In the genomic region with DNA sequence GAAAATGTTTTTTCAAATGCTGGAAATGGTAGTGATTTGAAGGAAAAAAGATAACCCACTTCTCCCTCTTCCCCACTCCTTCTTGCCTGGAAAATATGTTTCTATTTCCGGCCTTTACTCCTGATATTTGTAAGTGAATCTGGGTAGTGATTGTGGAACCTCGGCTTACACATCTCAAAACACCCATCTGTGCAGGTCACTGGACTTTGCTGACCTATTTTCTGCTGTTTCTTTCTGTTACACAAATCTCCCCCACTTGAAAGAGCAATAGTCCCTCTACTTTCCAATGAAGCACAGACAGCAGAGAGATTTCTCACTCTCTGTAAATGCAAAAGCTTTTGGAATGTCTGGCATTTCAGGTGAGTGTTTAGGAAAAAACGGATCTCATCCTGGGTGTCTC, we compare ENCODE assay signal across 26 cellular contexts.
DNase-seq lines count a peak whose midpoint lies in the region; ATAC-seq, FAIRE-seq and TF ChIP-seq lines count a peak whose summit lies in the region.
"Had no signal": no experiment of that assay in that cellular context is flagged by ENCODE, and none has a peak within 500 bp of the region (broad histone marks: within the 10 kb centered on the region; RNA-seq: fewer than 3 reads in every experiment).

No MANE protein-coding gene starts in this region.

- 42% methylated on average over 3 of the region's 3 CpGs for WGBS in liver
- 91% methylated on average over 3 of the region's 3 CpGs for WGBS in HepG2 (ENCODE audit: low lambda C conversion rate)
- 60 to 86% methylated on average over 1 to 3 of the region's 3 CpGs for WGBS in endodermal cell (ENCODE audit: insufficient coverage in 1 of 2, insufficient read length in 1 of 2), 2 experiments
- 60 to 72% methylated on average over 3 of the region's 3 CpGs for WGBS in testis, 2 donors

- no peak for DNase-seq in HepG2 (ENCODE audit: low spot score)
- DNase-seq in endodermal cell, result no peak
- DNase-seq in testis, result no peak
- DNase-seq in activated naive CD4-positive, alpha-beta T cell treated with anti-CD3 and anti-CD28 coated beads, Interleukin-2, amount 50 U/mL, for 72 hours (ENCODE audit: low spot score in 2 of 2), result no peak
- no peak for DNase-seq in NCI-H128 (lab: John Stamatoyannopoulos, UW; ENCODE audit: unreplicated experiment)
- DNase-seq: activated naive CD4-positive, alpha-beta T cell; caudate nucleus; dermis blood vessel endothelial cell; DMS 273 treated with DMSO at 0.1 percent for 48 hours; KG1; MM.1S; NCI-H2171; NCI-H526; stimulated activated CD4-positive, alpha-beta T cell treated with anti-CD3 and anti-CD28 coated beads, Interleukin-15, amount 100 ng/mL, for 24 hours; transverse colon had no signal

- H3K4me1 ChIP-seq in liver (ENCODE audit: control insufficient read depth in 4 of 4, insufficient read depth in 4 of 4, low read length in 3 of 4), result peaks cover 0 to 25% (median 12%) of the 10 kb centered on the region in 4 donors
- 0 out of 2 replicates have a peak, but pooled peaks cover 7% of the 10 kb centered on the region for H3K4me1 ChIP-seq in HepG2 (ENCODE audit: insufficient read depth, low read length)
- peaks cover 54% of the 10 kb centered on the region for H3K4me1 ChIP-seq in HUES48 (ENCODE audit: control insufficient read depth, insufficient read depth, low read length)
- H3K4me1 ChIP-seq in endodermal cell (ENCODE audit: control insufficient read depth, insufficient read depth, low read length), result no peaks in the 10 kb centered on the region
- H3K4me1 ChIP-seq in testis, result peaks cover 54% of the 10 kb centered on the region
- H3K4me1 ChIP-seq: ascending aorta had no signal

- H3K9me3 ChIP-seq in liver (ENCODE audit: control insufficient read depth in 4 of 4, low read length in 3 of 4), result no peaks in the 10 kb centered on the region
- no peaks in the 10 kb centered on the region for H3K9me3 ChIP-seq in HepG2 (ENCODE audit: low read length)
- no peaks in the 10 kb centered on the region for H3K9me3 ChIP-seq in HUES48 (ENCODE audit: control insufficient read depth, insufficient read depth, low read length)
- H3K9me3 ChIP-seq in endodermal cell (ENCODE audit: control insufficient read depth, low read length), result peaks cover 6% of the 10 kb centered on the region
- no peaks in the 10 kb centered on the region for H3K9me3 ChIP-seq in testis
- H3K9me3 ChIP-seq: ascending aorta, transverse colon had no signal

- H3K27ac ChIP-seq in liver (ENCODE audit: low read depth in 1 of 2, low read length in 2 of 2), result peak overlapping the region in 1 of 2 donors; percentile 2
- no peak overlapping the region for H3K27ac ChIP-seq in HepG2 (ENCODE audit: extremely low read length, insufficient read depth, low read length)
- peak overlapping the region; percentile 6 for H3K27ac ChIP-seq in HUES48 (ENCODE audit: low read depth, low read length)
- H3K27ac ChIP-seq in endodermal cell (ENCODE audit: low read depth, low read length), result no peak overlapping the region
- peak overlapping the region; percentile 53 to 65 for H3K27ac ChIP-seq in testis
- H3K27ac ChIP-seq: ascending aorta, C4-2B, SK-N-MC, VCaP had no signal

- H3K36me3 Mint-ChIP-seq in endodermal cell (ENCODE audit: low read depth), result peaks cover 3% of the 10 kb centered on the region
- peaks cover 14 to 32% of the 10 kb centered on the region in 2 donors for H3K36me3 Mint-ChIP-seq in activated naive CD4-positive, alpha-beta T cell treated with anti-CD3 and anti-CD28 coated beads, Interleukin-2, amount 50 U/mL, for 72 hours

- no peak for FAIRE-seq in HepG2 (lab: Jason Lieb, UNC)
- FAIRE-seq: endothelial cell of umbilical vein, H1, keratinocyte had no signal

- H3K4me1 Mint-ChIP-seq in endodermal cell, result peaks cover 29% of the 10 kb centered on the region

- TF ChIP-seq CTCF in liver (IDR thresholded peaks at IDR 0.05; ENCODE audit: low read depth, low read length, missing input control) (no peak), HepG2 (CRISPR knock-in tag; IDR thresholded peaks at IDR 0.05) (no peak), endodermal cell (conservative IDR thresholded peaks at IDR 0.05) (no peak), testis (IDR thresholded peaks at IDR 0.05) (no peak)

- TF ChIP-seq EP300 in HepG2 (IDR thresholded peaks at IDR 0.05; ENCODE audit: low read depth in 2 of 2, low read length in 2 of 2) (no peak), HepG2 (CRISPR knock-in tag; IDR thresholded peaks at IDR 0.05; ENCODE audit: borderline replicate concordance) (no peak)

- H4K20me1 ChIP-seq in HepG2 (ENCODE audit: insufficient read depth, low read length), result peaks cover 59% of the 10 kb centered on the region

- POLR2A ChIA-PET in HepG2 (lab: Yijun Ruan, JAX), result no interaction called here

- no TSS peak for BruUV-seq in HepG2 (replicated peaks; lab: Mats Ljungman, UMichigan)

- H3K36me3 ChIP-seq in liver (ENCODE audit: control insufficient read depth in 4 of 4, insufficient read depth in 3 of 4, low read depth in 1 of 4, low read length in 3 of 4), result peaks cover 0 to 5% (median 0%) of the 10 kb centered on the region in 4 donors
- peaks cover 5 to 11% of the 10 kb centered on the region in 2 experiments; a peak in 3 of 5 replicates for H3K36me3 ChIP-seq in HepG2 (replicated peaks in 1 of 2; ENCODE audit: control insufficient read depth in 1 of 2, insufficient read depth in 2 of 2, low read length in 2 of 2)
- H3K36me3 ChIP-seq in HUES48 (ENCODE audit: control insufficient read depth, insufficient read depth, low read length), result no peaks in the 10 kb centered on the region
- no peaks in the 10 kb centered on the region for H3K36me3 ChIP-seq in endodermal cell (ENCODE audit: control insufficient read depth, insufficient read depth, low read length)
- H3K36me3 ChIP-seq in testis (ENCODE audit: low read depth, missing control alignments), result no peaks in the 10 kb centered on the region
- H3K36me3 ChIP-seq: ascending aorta, transverse colon had no signal

- H3K79me2 ChIP-seq in HepG2 (ENCODE audit: insufficient read depth, low read length), result peaks cover 40% of the 10 kb centered on the region

- ATAC-seq in HepG2, result no peak
- no peak for ATAC-seq in activated naive CD4-positive, alpha-beta T cell treated with anti-CD3 and anti-CD28 coated beads, Interleukin-2, amount 50 U/mL, for 72 hours

- no peak overlapping the region for H3K4me3 Mint-ChIP-seq in endodermal cell

- in situ Hi-C loops in HepG2 (cut with HindIII; ENCODE audit: extremely low pct_ligation_motif_present, low pct_unique_long_range_greater_than_20kb), result no loop called here

- no peak overlapping the region for H3K4me3 ChIP-seq in liver (ENCODE audit: low read depth in 1 of 3, low read length in 3 of 3)
- H3K4me3 ChIP-seq in HepG2 (replicated peaks in 1 of 3; ENCODE audit: insufficient read depth in 1 of 3, low read depth in 2 of 3, low read length in 3 of 3), result no peak overlapping the region
- no peak overlapping the region for H3K4me3 ChIP-seq in HUES48 (ENCODE audit: low read depth, low read length)
- no peak overlapping the region for H3K4me3 ChIP-seq in endodermal cell (ENCODE audit: low read length)
- H3K4me3 ChIP-seq in testis, result no peak overlapping the region
- H3K4me3 ChIP-seq: ascending aorta, lung, SK-N-MC, transverse colon had no signal

- intact Hi-C loops in HepG2 (cut with micrococcal nuclease; ENCODE audit: unreplicated experiment) (no loop called here), testis (cut with DNase I; ENCODE audit: low total_unique reads) (no loop called here)

- TF ChIP-seq POLR2A in HepG2 (IDR thresholded peaks at IDR 0.05; ENCODE audit: insufficient read depth in 1 of 2, low read depth in 2 of 2, low read length in 2 of 2), result no peak
- no peak for TF ChIP-seq POLR2A in testis (IDR thresholded peaks at IDR 0.05)

- TF ChIP-seq RAD21 in liver (IDR thresholded peaks at IDR 0.05) (no peak), HepG2 (CRISPR knock-in tag; IDR thresholded peaks at IDR 0.05) (no peak)

- no peak overlapping the region for H3K9ac ChIP-seq in liver (ENCODE audit: low read depth in 1 of 2, low read length in 2 of 2)
- no peak overlapping the region for H3K9ac ChIP-seq in HepG2 (ENCODE audit: insufficient read depth, low read depth, low read length)
- H3K9ac ChIP-seq in HUES48 (ENCODE audit: low read depth, low read length), result peak overlapping the region; percentile 18; the same call in 1 of the 2 replicates
- H3K9ac ChIP-seq in endodermal cell (ENCODE audit: extremely low read depth, low read length, poor library complexity, severe bottlenecking), result no peak overlapping the region

- no peaks in the 10 kb centered on the region for H3K27me3 Mint-ChIP-seq in endodermal cell (ENCODE audit: insufficient read depth)
- H3K27me3 Mint-ChIP-seq: progenitor cell of endocrine pancreas had no signal

- CTCF ChIA-PET in HepG2 (lab: Yijun Ruan, JAX; ENCODE audit: low intra/inter-chr PET ratio, low total read pairs), result no interaction called here

- no peaks in the 10 kb centered on the region for H3K9me3 Mint-ChIP-seq in endodermal cell
- no peaks in the 10 kb centered on the region for H3K9me3 Mint-ChIP-seq in activated naive CD4-positive, alpha-beta T cell treated with anti-CD3 and anti-CD28 coated beads, Interleukin-2, amount 50 U/mL, for 72 hours

- no peaks in the 10 kb centered on the region for H3K27me3 ChIP-seq in liver (ENCODE audit: control insufficient read depth in 4 of 4, insufficient read depth in 4 of 4, low read length in 3 of 4)
- no peaks in the 10 kb centered on the region for H3K27me3 ChIP-seq in HepG2 (ENCODE audit: control insufficient read depth in 1 of 2, insufficient read depth in 2 of 2, low read length in 2 of 2)
- no peaks in the 10 kb centered on the region for H3K27me3 ChIP-seq in HUES48 (ENCODE audit: control insufficient read depth, insufficient read depth, low read length)
- H3K27me3 ChIP-seq in endodermal cell (ENCODE audit: control insufficient read depth, insufficient read depth, low read length, poor library complexity, severe bottlenecking), result no peaks in the 10 kb centered on the region
- no peaks in the 10 kb centered on the region for H3K27me3 ChIP-seq in testis
- H3K27me3 ChIP-seq: ascending aorta, transverse colon had no signal

- H2AFZ ChIP-seq in HepG2 (ENCODE audit: low read length), result no peak overlapping the region

- H3K27ac Mint-ChIP-seq in endodermal cell, result peak overlapping the region; percentile 13
- no peak overlapping the region for H3K27ac Mint-ChIP-seq in activated naive CD4-positive, alpha-beta T cell treated with anti-CD3 and anti-CD28 coated beads, Interleukin-2, amount 50 U/mL, for 72 hours
- H3K27ac Mint-ChIP-seq: progenitor cell of endocrine pancreas had no signal

- no peak overlapping the region for H3K4me2 ChIP-seq in HepG2 (ENCODE audit: low read depth, low read length)

TF ChIP-seq in liver, 16 proteins besides CTCF, POLR2A, EP300 and RAD21 (continues in another document):
- no peak for TF ChIP-seq FOXA1 (IDR thresholded peaks at IDR 0.05)

TF ChIP-seq in HepG2, 621 proteins besides CTCF, POLR2A, EP300 and RAD21 (continues in another document):
- TF ChIP-seq PPARG (CRISPR knock-in tag; conservative IDR thresholded peaks at IDR 0.05) (no peak), ZNF367 (CRISPR knock-in tag; IDR thresholded peaks at IDR 0.05; ENCODE audit: borderline replicate concordance) (no peak), ZSCAN22 (CRISPR knock-in tag; IDR thresholded peaks at IDR 0.05) (no peak), EEA1 (CRISPR knock-in tag; IDR thresholded peaks at IDR 0.05; ENCODE audit: borderline replicate concordance) (no peak)

Comparison
In these comparisons a context has a peak if more than half of its experiments do, and no peak if none do; other contexts are left out.
1. H3K27ac ChIP-seq: peak in HUES48 (single experiment) and testis (2 of 2); none in HepG2 (single experiment) and endodermal cell (single experiment).